Comparison of ENCODE assay signal across 1 cellular context in the genomic region with DNA sequence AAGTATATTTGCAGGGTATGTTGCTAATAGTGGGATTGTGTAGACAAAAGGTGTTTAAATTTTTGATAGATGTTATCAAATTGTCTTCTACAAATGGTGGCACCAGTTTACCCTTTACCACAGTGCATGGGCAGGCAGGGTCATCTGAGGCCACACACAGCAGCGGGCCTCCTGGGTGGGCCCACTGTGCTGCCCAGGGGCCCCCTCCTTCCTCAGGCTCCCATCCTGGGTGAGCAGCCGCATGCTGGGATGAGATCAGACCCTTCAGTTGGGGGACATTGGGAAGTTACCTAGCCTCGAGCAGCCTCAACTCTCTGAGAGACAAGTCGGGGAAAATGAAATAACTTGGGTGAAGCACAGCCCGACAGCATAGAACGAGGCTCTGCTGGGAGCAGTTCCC.
TF ChIP-seq lines count a peak whose summit lies in the region.

No MANE protein-coding gene starts in this region.

TF ChIP-seq in IMR-90, 13 proteins besides CTCF, POLR2A, EP300 and RAD21:
- TF ChIP-seq SMC3 (IDR thresholded peaks at IDR 0.05; ENCODE audit: low read depth, low read length) (no peak), NFE2L2 (IDR thresholded peaks at IDR 0.05; ENCODE audit: low read depth, low read length) (no peak), CEBPB (IDR thresholded peaks at IDR 0.05; ENCODE audit: low read depth, low read length) (no peak), MAZ (IDR thresholded peaks at IDR 0.05; ENCODE audit: borderline replicate concordance, low read depth, low read length) (no peak), RFX5 (IDR thresholded peaks at IDR 0.05; ENCODE audit: low read depth, low read length) (no peak)
- TF ChIP-seq, protein P1, sequence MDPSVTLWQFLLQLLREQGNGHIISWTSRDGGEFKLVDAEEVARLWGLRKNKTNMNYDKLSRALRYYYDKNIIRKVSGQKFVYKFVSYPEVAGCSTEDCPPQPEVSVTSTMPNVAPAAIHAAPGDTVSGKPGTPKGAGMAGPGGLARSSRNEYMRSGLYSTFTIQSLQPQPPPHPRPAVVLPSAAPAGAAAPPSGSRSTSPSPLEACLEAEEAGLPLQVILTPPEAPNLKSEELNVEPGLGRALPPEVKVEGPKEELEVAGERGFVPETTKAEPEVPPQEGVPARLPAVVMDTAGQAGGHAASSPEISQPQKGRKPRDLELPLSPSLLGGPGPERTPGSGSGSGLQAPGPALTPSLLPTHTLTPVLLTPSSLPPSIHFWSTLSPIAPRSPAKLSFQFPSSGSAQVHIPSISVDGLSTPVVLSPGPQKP (IDR thresholded peaks at IDR 0.05; ENCODE audit: borderline replicate concordance, low read depth, low read length) = no peak
